8 cellular contexts compared by ENCODE assay signal in the genomic region with DNA sequence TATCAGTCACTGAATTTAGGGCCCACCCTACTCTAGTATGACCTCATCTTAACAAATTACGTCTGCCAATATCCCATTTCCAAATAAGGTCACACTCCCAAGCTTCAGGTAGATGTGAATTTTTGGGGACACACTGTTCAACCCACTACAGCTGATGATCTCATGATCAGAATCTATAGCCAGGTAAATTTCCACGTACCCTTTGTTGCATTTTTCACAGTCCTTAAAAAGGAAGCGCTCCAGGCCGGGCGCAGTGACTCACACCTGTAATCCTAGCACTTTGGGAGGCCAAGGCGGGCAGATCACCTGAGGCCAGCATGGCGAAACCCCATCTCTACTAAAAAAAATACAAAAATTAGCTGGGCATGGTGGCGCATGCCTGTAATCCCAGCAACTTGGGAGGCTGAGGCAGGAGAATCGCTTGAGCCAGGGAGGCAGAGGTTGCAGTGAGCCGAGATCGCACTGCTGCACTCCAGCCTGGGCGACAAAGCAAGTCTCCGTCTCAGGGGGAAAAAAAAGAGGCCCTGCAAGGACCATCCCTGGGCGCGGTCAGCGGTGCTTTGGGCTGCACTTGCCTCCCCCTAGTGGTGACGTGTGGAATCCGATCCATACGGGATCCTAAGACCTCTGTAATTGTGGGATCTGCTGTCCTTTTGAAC. TPM values are rescaled to one million over a fixed set of nuclear protein-coding genes. Genes with fewer than 3 reads are reported as not detected.
DNase-seq lines count a peak whose midpoint lies in the region; ATAC-seq and TF ChIP-seq lines count a peak whose summit lies in the region.
"Not testable (repeated sequence)": the region's sequence is repeated elsewhere in the genome, so short reads cannot be mapped to it uniquely, and the experiment has no call there.

No MANE protein-coding gene starts in this region.

- H3K9ac ChIP-seq in HCT116 (ENCODE audit: low read length), result peak overlapping the region; percentile 6

- POLR2A ChIA-PET in HCT116 (lab: Charles Lee), result interaction anchor here (0.9 kb wide), 1 partner anchor 9 kb away, joined by 3 read pairs; no protein-coding TSS in a partner anchor

- H3K4me3 ChIP-seq in HCT116 (replicated peaks in 1 of 2; ENCODE audit: low read depth in 1 of 2, low read length in 2 of 2), result peak overlapping the region in 1 of 2 experiments; percentile 25; a peak in 1 of 4 replicates

- not testable (repeated sequence) for TF ChIP-seq POLR2A in HCT116 (IDR thresholded peaks at IDR 0.05; ENCODE audit: borderline replicate concordance, extremely low read depth, insufficient read depth, insufficient read length)

- H3K9me3 ChIP-seq in HCT116 (ENCODE audit: control insufficient read depth in 1 of 2, insufficient read depth in 1 of 2, low read depth in 1 of 2, low read length in 2 of 2), result not testable (repeated sequence)

- intact Hi-C loops in CD14-positive monocyte (cut with micrococcal nuclease), result loop anchor here in 1 of 2 donors (10.0 kb wide), 1 partner anchor 225 kb away; no protein-coding TSS in a partner anchor
- intact Hi-C loops in HCT116 (cut with micrococcal nuclease), result loop anchor here (1.0 to 5.0 kb wide), 3 partner anchors 118 to 223 kb away; no protein-coding TSS in a partner anchor

- H4K20me1 ChIP-seq in HCT116 (ENCODE audit: insufficient read depth), result not testable (repeated sequence)

- H3K27me3 ChIP-seq in HCT116 (ENCODE audit: insufficient read depth, low read length), result not testable (repeated sequence)

- peak overlapping the region; percentile 39 for H2AFZ ChIP-seq in HCT116 (ENCODE audit: low read depth, low read length, poor library complexity, severe bottlenecking)

- H3K4me1 ChIP-seq in HCT116 (ENCODE audit: control insufficient read depth in 1 of 2, insufficient read depth in 2 of 2, low read length in 2 of 2), result peaks cover 13 to 20% of the 10 kb centered on the region in 2 experiments

- H3K27ac Mint-ChIP-seq in CD14-positive monocyte, result peak overlapping the region in 2 of 7 donors; percentile 15 to 30
- H3K27ac Mint-ChIP-seq in T-helper 2 cell treated with Interferon-gamma antibody and Interleukin-4, amounts not matched to agents 5 μg/mL and 100 μg/mL, for 36 hours, result peak overlapping the region; percentile 47

- H3K36me3 Mint-ChIP-seq in CD14-positive monocyte, result peaks cover 67 to 87% of the 10 kb centered on the region in 2 donors
- peaks cover 53% of the 10 kb centered on the region for H3K36me3 Mint-ChIP-seq in T-helper 2 cell treated with Interferon-gamma antibody and Interleukin-4, amounts not matched to agents 5 μg/mL and 100 μg/mL, for 36 hours (ENCODE audit: low read depth)

- H3K4me2 ChIP-seq in HCT116 (ENCODE audit: low read length), result peak overlapping the region; percentile 69

- H3K27ac ChIP-seq in HCT116 (ENCODE audit: low read depth, low read length), result peak overlapping the region; percentile 75

- CTCF ChIA-PET in HCT116 (lab: Charles Lee), result interaction anchor here (1.0 to 2.0 kb wide), 5 partner anchors 9 to 247 kb away, joined by 3 to 7 read pairs (median 3); no protein-coding TSS in a partner anchor

- peak; percentile 87 for TF ChIP-seq RAD21 in HCT116 (IDR thresholded peaks at IDR 0.05; ENCODE audit: low read depth)

- not testable (repeated sequence) for H3K4me1 Mint-ChIP-seq in CD14-positive monocyte
- peaks cover 15% of the 10 kb centered on the region for H3K4me1 Mint-ChIP-seq in T-helper 2 cell treated with Interferon-gamma antibody and Interleukin-4, amounts not matched to agents 5 μg/mL and 100 μg/mL, for 36 hours (ENCODE audit: low read depth)

- not testable (repeated sequence) for H3K27me3 Mint-ChIP-seq in CD14-positive monocyte (ENCODE audit: low read depth in 3 of 3); T-helper 2 cell treated with Interferon-gamma antibody and Interleukin-4, amounts not matched to agents 5 μg/mL and 100 μg/mL, for 36 hours (ENCODE audit: low read depth)

- H3K79me2 ChIP-seq in HCT116 (ENCODE audit: insufficient read depth, low read length), result not testable (repeated sequence)

- DNase-seq in CD14-positive monocyte (ENCODE audit: low spot score) (peak; percentile 70), HCT116 (ENCODE audit: low read depth, low spot score) (peak; percentile 73), NCI-H226 (peak; percentile 27), fibroblast of gingiva (ENCODE audit: low read depth) (peak; percentile 68), medulla oblongata (ENCODE audit: extremely low spot score) (peak; percentile 77)
- peak; percentile 43 for DNase-seq in T-helper 2 cell treated with Interferon-gamma antibody and Interleukin-4, amounts not matched to agents 5 μg/mL and 100 μg/mL, for 36 hours (ENCODE audit: low spot score)
- peak; percentile 61 for DNase-seq in activated naive CD4-positive, alpha-beta T cell treated with Interleukin-2 at 50 U/mL for 16 hours
- DNase-seq in stimulated activated CD4-positive, alpha-beta T cell treated with anti-CD3 and anti-CD28 coated beads, Interleukin-2, amount 100 ng/mL, for 24 hours, result peak; percentile 71 to 72

- TF ChIP-seq CTCF in CD14-positive monocyte (IDR thresholded peaks at IDR 0.05), result peak; percentile 96
- peak; percentile 75 to 91 (median 83); a peak in 5 of 6 replicates for TF ChIP-seq CTCF in HCT116 (IDR thresholded peaks at IDR 0.05 in 2 of 3, conservative IDR thresholded peaks at IDR 0.05 in 1 of 3; ENCODE audit: borderline replicate concordance in 1 of 3, insufficient read depth in 1 of 3, low read depth in 2 of 3, low read length in 2 of 3)

- RAD21 ChIA-PET in HCT116 (lab: Charles Lee; ENCODE audit: low non-redundant PET in 1 of 2, low total read pairs in 2 of 2, uncharacterized antibody in 2 of 2, unreplicated experiment in 2 of 2), result not testable (repeated sequence)

- H3K4me3 Mint-ChIP-seq in CD14-positive monocyte; T-helper 2 cell treated with Interferon-gamma antibody and Interleukin-4, amounts not matched to agents 5 μg/mL and 100 μg/mL, for 36 hours: not testable (repeated sequence)

- BruUV-seq in HCT116 (replicated peaks; lab: Mats Ljungman, UMichigan), result not testable (repeated sequence)

- H3K9me3 Mint-ChIP-seq in CD14-positive monocyte; T-helper 2 cell treated with Interferon-gamma antibody and Interleukin-4, amounts not matched to agents 5 μg/mL and 100 μg/mL, for 36 hours: not testable (repeated sequence)

- not testable (repeated sequence) for H3K9me2 ChIP-seq in HCT116 (ENCODE audit: insufficient read depth)

- ATAC-seq in HCT116, result peak; percentile 93

- H3K36me3 ChIP-seq in HCT116 (ENCODE audit: control insufficient read depth in 1 of 2, insufficient read depth in 2 of 2, low read length in 2 of 2), result not testable (repeated sequence)

TF ChIP-seq in HCT116, 20 proteins besides CTCF, POLR2A, EP300 and RAD21:
- TF ChIP-seq SRF (IDR thresholded peaks at IDR 0.05; ENCODE audit: low read depth) (peak; percentile 93), FOSL1 (IDR thresholded peaks at IDR 0.05; ENCODE audit: low read depth) (peak; percentile 62), JUND (IDR thresholded peaks at IDR 0.05) (0 out of 2 replicates have a peak, but pooled peaks have one; percentile 42), POLR2AphosphoS5 (IDR thresholded peaks at IDR 0.05; ENCODE audit: low read depth, low read length) (peak; percentile 26)
- TF ChIP-seq, protein P1, sequence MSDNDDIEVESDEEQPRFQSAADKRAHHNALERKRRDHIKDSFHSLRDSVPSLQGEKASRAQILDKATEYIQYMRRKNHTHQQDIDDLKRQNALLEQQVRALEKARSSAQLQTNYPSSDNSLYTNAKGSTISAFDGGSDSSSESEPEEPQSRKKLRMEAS (IDR thresholded peaks at IDR 0.05), result peak; percentile 42; the same call in 1 of the 2 replicates

RNA-seq across cellular contexts. Expression of a gene that starts 20.1 kb away (rescaled TPM):
- 10 to 100 TPM; 61.8 to 74.7 TPM for polyA plus RNA-seq in CD14-positive monocyte
- total RNA-seq in HCT116 (2021; ENCODE audit: unreplicated experiment), result 17.1 TPM
- 42.2 and 54.7 TPM in 2 replicates for polyA plus RNA-seq in HCT116 (2012)

Comparison
In these comparisons a context has a peak if more than half of its experiments do, and no peak if none do; other contexts are left out.
1. DNase-seq: peak in every context shown above with its lines; median percentile 77 in medulla oblongata; 73 in HCT116; 72 in stimulated activated CD4-positive, alpha-beta T cell treated with anti-CD3 and anti-CD28 coated beads, Interleukin-2, amount 100 ng/mL, for 24 hours; 70 in CD14-positive monocyte; 68 in fibroblast of gingiva; 61 in activated naive CD4-positive, alpha-beta T cell treated with Interleukin-2 at 50 U/mL for 16 hours; 43 in T-helper 2 cell treated with Interferon-gamma antibody and Interleukin-4, amounts not matched to agents 5 μg/mL and 100 μg/mL, for 36 hours; 27 in NCI-H226.